In genomic region chr14:68569546-68569908, GRCh38 we compare ENCODE assay signal across 1 cellular context.
TF ChIP-seq lines count a peak whose summit lies in the region.

No MANE protein-coding gene starts in this region.

TF ChIP-seq in GM23338, 12 proteins besides CTCF, POLR2A, EP300 and RAD21 (continued from another document):
- TF ChIP-seq REST (IDR thresholded peaks at IDR 0.05; ENCODE audit: unreplicated experiment) (no peak), STAT1 (IDR thresholded peaks at IDR 0.05; ENCODE audit: unreplicated experiment) (no peak), NANOG (IDR thresholded peaks at IDR 0.05; ENCODE audit: borderline replicate concordance) (no peak), JUNB (IDR thresholded peaks at IDR 0.05; ENCODE audit: unreplicated experiment) (no peak), CREB1 (CRISPR knock-in tag; IDR thresholded peaks at IDR 0.05; ENCODE audit: low read depth) (no peak), EZH2phosphoT487 (IDR thresholded peaks at IDR 0.05; ENCODE audit: unreplicated experiment) (no peak), ZNF114 (CRISPR knock-in tag; IDR thresholded peaks at IDR 0.05) (no peak), POLR2AphosphoS5 (IDR thresholded peaks at IDR 0.05; ENCODE audit: low read depth) (no peak)
- TF ChIP-seq, protein P1, sequence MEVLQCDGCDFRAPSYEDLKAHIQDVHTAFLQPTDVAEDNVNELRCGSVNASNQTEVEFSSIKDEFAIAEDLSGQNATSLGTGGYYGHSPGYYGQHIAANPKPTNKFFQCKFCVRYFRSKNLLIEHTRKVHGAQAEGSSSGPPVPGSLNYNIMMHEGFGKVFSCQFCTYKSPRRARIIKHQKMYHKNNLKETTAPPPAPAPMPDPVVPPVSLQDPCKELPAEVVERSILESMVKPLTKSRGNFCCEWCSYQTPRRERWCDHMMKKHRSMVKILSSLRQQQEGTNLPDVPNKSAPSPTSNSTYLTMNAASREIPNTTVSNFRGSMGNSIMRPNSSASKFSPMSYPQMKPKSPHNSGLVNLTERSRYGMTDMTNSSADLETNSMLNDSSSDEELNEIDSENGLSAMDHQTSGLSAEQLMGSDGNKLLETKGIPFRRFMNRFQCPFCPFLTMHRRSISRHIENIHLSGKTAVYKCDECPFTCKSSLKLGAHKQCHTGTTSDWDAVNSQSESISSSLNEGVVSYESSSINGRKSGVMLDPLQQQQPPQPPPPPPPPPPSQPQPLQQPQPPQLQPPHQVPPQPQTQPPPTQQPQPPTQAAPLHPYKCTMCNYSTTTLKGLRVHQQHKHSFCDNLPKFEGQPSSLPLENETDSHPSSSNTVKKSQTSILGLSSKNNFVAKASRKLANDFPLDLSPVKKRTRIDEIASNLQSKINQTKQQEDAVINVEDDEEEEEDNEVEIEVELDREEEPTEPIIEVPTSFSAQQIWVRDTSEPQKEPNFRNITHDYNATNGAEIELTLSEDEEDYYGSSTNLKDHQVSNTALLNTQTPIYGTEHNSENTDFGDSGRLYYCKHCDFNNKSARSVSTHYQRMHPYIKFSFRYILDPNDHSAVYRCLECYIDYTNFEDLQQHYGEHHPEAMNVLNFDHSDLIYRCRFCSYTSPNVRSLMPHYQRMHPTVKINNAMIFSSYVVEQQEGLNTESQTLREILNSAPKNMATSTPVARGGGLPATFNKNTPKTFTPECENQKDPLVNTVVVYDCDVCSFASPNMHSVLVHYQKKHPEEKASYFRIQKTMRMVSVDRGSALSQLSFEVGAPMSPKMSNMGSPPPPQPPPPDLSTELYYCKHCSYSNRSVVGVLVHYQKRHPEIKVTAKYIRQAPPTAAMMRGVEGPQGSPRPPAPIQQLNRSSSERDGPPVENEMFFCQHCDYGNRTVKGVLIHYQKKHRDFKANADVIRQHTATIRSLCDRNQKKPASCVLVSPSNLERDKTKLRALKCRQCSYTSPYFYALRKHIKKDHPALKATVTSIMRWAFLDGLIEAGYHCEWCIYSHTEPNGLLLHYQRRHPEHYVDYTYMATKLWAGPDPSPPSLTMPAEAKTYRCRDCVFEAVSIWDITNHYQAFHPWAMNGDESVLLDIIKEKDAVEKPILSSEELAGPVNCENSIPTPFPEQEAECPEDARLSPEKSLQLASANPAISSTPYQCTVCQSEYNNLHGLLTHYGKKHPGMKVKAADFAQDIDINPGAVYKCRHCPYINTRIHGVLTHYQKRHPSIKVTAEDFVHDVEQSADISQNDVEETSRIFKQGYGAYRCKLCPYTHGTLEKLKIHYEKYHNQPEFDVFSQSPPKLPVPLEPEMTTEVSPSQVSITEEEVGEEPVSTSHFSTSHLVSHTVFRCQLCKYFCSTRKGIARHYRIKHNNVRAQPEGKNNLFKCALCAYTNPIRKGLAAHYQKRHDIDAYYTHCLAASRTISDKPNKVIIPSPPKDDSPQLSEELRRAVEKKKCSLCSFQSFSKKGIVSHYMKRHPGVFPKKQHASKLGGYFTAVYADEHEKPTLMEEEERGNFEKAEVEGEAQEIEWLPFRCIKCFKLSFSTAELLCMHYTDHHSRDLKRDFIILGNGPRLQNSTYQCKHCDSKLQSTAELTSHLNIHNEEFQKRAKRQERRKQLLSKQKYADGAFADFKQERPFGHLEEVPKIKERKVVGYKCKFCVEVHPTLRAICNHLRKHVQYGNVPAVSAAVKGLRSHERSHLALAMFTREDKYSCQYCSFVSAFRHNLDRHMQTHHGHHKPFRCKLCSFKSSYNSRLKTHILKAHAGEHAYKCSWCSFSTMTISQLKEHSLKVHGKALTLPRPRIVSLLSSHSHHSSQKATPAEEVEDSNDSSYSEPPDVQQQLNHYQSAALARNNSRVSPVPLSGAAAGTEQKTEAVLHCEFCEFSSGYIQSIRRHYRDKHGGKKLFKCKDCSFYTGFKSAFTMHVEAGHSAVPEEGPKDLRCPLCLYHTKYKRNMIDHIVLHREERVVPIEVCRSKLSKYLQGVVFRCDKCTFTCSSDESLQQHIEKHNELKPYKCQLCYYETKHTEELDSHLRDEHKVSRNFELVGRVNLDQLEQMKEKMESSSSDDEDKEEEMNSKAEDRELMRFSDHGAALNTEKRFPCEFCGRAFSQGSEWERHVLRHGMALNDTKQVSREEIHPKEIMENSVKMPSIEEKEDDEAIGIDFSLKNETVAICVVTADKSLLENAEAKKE (CRISPR knock-in tag; IDR thresholded peaks at IDR 0.05), result no peak
